ENCODE assay signal across 1 cellular context in the genomic region with DNA sequence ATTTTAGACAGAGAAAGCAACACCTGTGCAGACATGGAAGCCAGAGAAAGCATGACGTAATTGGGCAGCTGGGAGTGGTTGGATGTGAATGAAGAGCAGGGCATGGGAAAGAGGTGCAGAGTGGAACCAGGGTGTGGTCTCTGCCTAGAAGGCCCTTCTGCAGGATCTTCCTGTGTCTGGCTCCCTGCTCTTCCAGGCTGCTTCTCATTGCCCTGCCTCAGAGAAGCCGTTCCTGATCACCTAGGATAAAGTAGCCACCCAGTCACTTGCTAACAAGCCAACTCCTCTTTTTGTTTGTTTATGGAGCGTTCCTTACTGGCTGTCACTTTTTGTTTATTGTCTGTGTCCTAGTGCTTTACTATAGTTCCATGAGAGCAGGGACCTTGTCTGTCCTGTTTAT.
TF ChIP-seq lines count a peak whose summit lies in the region.

No MANE protein-coding gene starts in this region.

TF ChIP-seq in K562, 482 proteins besides CTCF, POLR2A, EP300 and RAD21 (continued from another document):
- TF ChIP-seq, protein P1, sequence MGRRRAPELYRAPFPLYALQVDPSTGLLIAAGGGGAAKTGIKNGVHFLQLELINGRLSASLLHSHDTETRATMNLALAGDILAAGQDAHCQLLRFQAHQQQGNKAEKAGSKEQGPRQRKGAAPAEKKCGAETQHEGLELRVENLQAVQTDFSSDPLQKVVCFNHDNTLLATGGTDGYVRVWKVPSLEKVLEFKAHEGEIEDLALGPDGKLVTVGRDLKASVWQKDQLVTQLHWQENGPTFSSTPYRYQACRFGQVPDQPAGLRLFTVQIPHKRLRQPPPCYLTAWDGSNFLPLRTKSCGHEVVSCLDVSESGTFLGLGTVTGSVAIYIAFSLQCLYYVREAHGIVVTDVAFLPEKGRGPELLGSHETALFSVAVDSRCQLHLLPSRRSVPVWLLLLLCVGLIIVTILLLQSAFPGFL (CRISPR knock-in tag; IDR thresholded peaks at IDR 0.05): no peak
- TF ChIP-seq DDX20 (tag; IDR thresholded peaks at IDR 0.05; ENCODE audit: low read depth) (no peak), EZH2 (IDR thresholded peaks at IDR 0.05; ENCODE audit: borderline replicate concordance, low read depth, low read length) (no peak)
- TF ChIP-seq, protein P2, sequence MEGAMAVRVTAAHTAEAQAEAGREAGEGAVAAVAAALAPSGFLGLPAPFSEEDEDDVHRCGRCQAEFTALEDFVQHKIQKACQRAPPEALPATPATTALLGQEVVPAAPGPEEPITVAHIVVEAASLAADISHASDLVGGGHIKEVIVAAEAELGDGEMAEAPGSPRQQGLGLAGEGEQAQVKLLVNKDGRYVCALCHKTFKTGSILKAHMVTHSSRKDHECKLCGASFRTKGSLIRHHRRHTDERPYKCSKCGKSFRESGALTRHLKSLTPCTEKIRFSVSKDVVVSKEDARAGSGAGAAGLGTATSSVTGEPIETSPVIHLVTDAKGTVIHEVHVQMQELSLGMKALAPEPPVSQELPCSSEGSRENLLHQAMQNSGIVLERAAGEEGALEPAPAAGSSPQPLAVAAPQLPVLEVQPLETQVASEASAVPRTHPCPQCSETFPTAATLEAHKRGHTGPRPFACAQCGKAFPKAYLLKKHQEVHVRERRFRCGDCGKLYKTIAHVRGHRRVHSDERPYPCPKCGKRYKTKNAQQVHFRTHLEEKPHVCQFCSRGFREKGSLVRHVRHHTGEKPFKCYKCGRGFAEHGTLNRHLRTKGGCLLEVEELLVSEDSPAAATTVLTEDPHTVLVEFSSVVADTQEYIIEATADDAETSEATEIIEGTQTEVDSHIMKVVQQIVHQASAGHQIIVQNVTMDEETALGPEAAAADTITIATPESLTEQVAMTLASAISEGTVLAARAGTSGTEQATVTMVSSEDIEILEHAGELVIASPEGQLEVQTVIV (CRISPR knock-in tag; IDR thresholded peaks at IDR 0.05; ENCODE audit: borderline replicate concordance): no peak
